Comparison of ENCODE assay signal across 8 cellular contexts in genomic region chr6:28673800-28674671, GRCh38.
DNase-seq lines count a peak whose midpoint lies in the region; ATAC-seq and TF ChIP-seq lines count a peak whose summit lies in the region.

No MANE protein-coding gene starts in this region.

- in situ Hi-C loops in GM23248 (cut with MboI), result no loop called here

- no peak for TF ChIP-seq CTCF in AG09309 (IDR thresholded peaks at IDR 0.05; ENCODE audit: control insufficient read depth, insufficient read depth, low read depth, low read length, missing control alignments)

- peak overlapping the region; percentile 69 for H3K27ac Mint-ChIP-seq in activated naive CD4-positive, alpha-beta T cell treated with anti-CD3 and anti-CD28 coated beads for 36 hours

- H3K36me3 ChIP-seq in GM23248 (ENCODE audit: low read depth), result no peaks in the 10 kb centered on the region

- ATAC-seq in HG02763 (IDR thresholded peaks at IDR 0.05; ENCODE audit: unreplicated experiment), result no peak

- peaks cover 2% of the 10 kb centered on the region for H3K36me3 Mint-ChIP-seq in activated naive CD4-positive, alpha-beta T cell treated with anti-CD3 and anti-CD28 coated beads for 36 hours (ENCODE audit: low read depth)

- peak overlapping the region; percentile 89 for H3K4me2 ChIP-seq in GM23248 (ENCODE audit: unreplicated experiment)

- H3K9me3 ChIP-seq in GM23248 (ENCODE audit: low read depth), result no peaks in the 10 kb centered on the region

- no peaks in the 10 kb centered on the region for H4K20me1 ChIP-seq in GM23248 (ENCODE audit: insufficient read depth)

- no peak overlapping the region for H3K27ac ChIP-seq in GM23248

- CTCF ChIA-PET in activated naive CD4-positive, alpha-beta T cell treated with anti-CD3 and anti-CD28 coated beads for 36 hours (lab: Charles Lee), result no interaction called here

- no peaks in the 10 kb centered on the region for H3K27me3 ChIP-seq in GM23248 (replicated peaks; ENCODE audit: insufficient read depth)

- no peaks in the 10 kb centered on the region for H3K79me2 ChIP-seq in GM23248 (ENCODE audit: insufficient read depth)

- DNase-seq in AG09309 (ENCODE audit: low read depth), result peak; percentile 27
- DNase-seq in GM23248, result peak; percentile 71
- peak; percentile 48 for DNase-seq in NCI-H774 (lab: John Stamatoyannopoulos, UW)
- DNase-seq in activated naive CD4-positive, alpha-beta T cell treated with anti-CD3 and anti-CD28 coated beads for 36 hours, result peak; percentile 77
- peak; percentile 76 for DNase-seq in stimulated activated CD4-positive, alpha-beta T cell treated with anti-CD3 and anti-CD28 coated beads, Interleukin-1b, Interleukin-23, amount 100 ng/mL, for 48 hours
- DNase-seq in T1000 (lab: John Stamatoyannopoulos, UW), result no peak

- H3K9me3 Mint-ChIP-seq in activated naive CD4-positive, alpha-beta T cell treated with anti-CD3 and anti-CD28 coated beads for 36 hours, result no peaks in the 10 kb centered on the region

- H3K4me1 Mint-ChIP-seq in activated naive CD4-positive, alpha-beta T cell treated with anti-CD3 and anti-CD28 coated beads for 36 hours (ENCODE audit: low read depth), result peaks cover 6% of the 10 kb centered on the region

- peak overlapping the region; percentile 63 for H2AFZ ChIP-seq in GM23248

- H3K27me3 Mint-ChIP-seq in activated naive CD4-positive, alpha-beta T cell treated with anti-CD3 and anti-CD28 coated beads for 36 hours (ENCODE audit: low read depth), result peaks cover 68% of the 10 kb centered on the region

- 1 to 2% methylated on average over 44 of the region's 44 CpGs for WGBS in GM23248 (ENCODE audit: low coverage in 1 of 2, low lambda C conversion rate in 2 of 2, missing lambda C conversion rate in 2 of 2), 2 experiments

- H3K9ac ChIP-seq in GM23248, result peak overlapping the region; percentile 4; the same call in 1 of the 2 replicates

- H3K4me1 ChIP-seq in GM23248 (ENCODE audit: insufficient read depth), result no peaks in the 10 kb centered on the region

- peak overlapping the region; percentile 34 for H3K4me3 ChIP-seq in AG09309 (ENCODE audit: control insufficient read depth, low read depth, low read length)
- H3K4me3 ChIP-seq in GM23248, result peak overlapping the region; percentile 78
- peak overlapping the region; percentile 77 for H3K4me3 ChIP-seq in iPS-11a (ENCODE audit: low read depth, low read length)

- no peaks in the 10 kb centered on the region for H3F3A ChIP-seq in GM23248 (ENCODE audit: insufficient read depth)

- peak overlapping the region; percentile 83 for H3K4me3 Mint-ChIP-seq in activated naive CD4-positive, alpha-beta T cell treated with anti-CD3 and anti-CD28 coated beads for 36 hours

- intact Hi-C loops in activated naive CD4-positive, alpha-beta T cell treated with anti-CD3 and anti-CD28 coated beads for 36 hours (cut with micrococcal nuclease), result no loop called here

- H3K9me2 ChIP-seq in GM23248 (ENCODE audit: insufficient read depth), result no peaks in the 10 kb centered on the region
